8 cellular contexts compared by ENCODE assay signal in genomic region chr15:39172380-39173281, GRCh38.
DNase-seq lines count a peak whose midpoint lies in the region; ATAC-seq and TF ChIP-seq lines count a peak whose summit lies in the region.

No MANE protein-coding gene starts in this region.

- intact Hi-C loops in Calu3 (cut with micrococcal nuclease; ENCODE audit: unreplicated experiment) = loop anchor here (1.0 to 5.0 kb wide), 6 partner anchors 41 to 464 kb away; partner anchors contain the start of gene THBS1

- peak overlapping the region in 1 of 2 donors; percentile 7 for H3K4me3 ChIP-seq in foreskin fibroblast (ENCODE audit: low read depth in 1 of 2, low read length in 2 of 2)
- peak overlapping the region; percentile 46 for H3K4me3 ChIP-seq in osteoblast (ENCODE audit: insufficient read depth, low read length)

- no TSS peak for BruUV-seq in Calu3 (replicated peaks; lab: Mats Ljungman, UMichigan)

- H3K79me2 ChIP-seq in osteoblast (ENCODE audit: insufficient read depth, low read length) = no peaks in the 10 kb centered on the region

- DNase-seq in Calu3 (peak; percentile 57), RWPE1 (ENCODE audit: low spot score) (no peak), foreskin fibroblast (peak; percentile 38 to 52), osteoblast (ENCODE audit: insufficient read length, low spot score, missing footprints) (peak; percentile 58)

- no peaks in the 10 kb centered on the region for H3K27me3 ChIP-seq in osteoblast (ENCODE audit: insufficient read depth, low read length)

- CTCF ChIA-PET in Calu3 (lab: Charles Lee) = interaction anchor here (0.5 to 2.2 kb wide), 8 partner anchors 9 to 410 kb away, joined by 3 to 37 read pairs (median 6); partner anchors contain the start of gene THBS1
- CTCF ChIA-PET in RWPE1 (lab: Yijun Ruan, JAX) = interaction anchor here (0.6 to 3.0 kb wide), 12 partner anchors 19 to 584 kb away, joined by 3 to 47 read pairs (median 4); partner anchors contain the start of gene THBS1

- H4K20me1 ChIP-seq in osteoblast (ENCODE audit: insufficient read depth, low read length) = no peaks in the 10 kb centered on the region

- H3K27ac ChIP-seq in RWPE1 (peak overlapping the region; percentile 68), osteoblast (ENCODE audit: low read depth, low read length) (peak overlapping the region; percentile 93)

- H3K9me3 ChIP-seq in osteoblast (ENCODE audit: low read depth, low read length) = no peaks in the 10 kb centered on the region

- no peak overlapping the region for H2AFZ ChIP-seq in osteoblast (ENCODE audit: low read length)

- ATAC-seq in HG03039 (IDR thresholded peaks at IDR 0.05; ENCODE audit: unreplicated experiment) (no peak), HG03460 (IDR thresholded peaks at IDR 0.05; ENCODE audit: unreplicated experiment) (no peak), GM21390 (IDR thresholded peaks at IDR 0.05; ENCODE audit: unreplicated experiment) (no peak), HG03565 (IDR thresholded peaks at IDR 0.05; ENCODE audit: unreplicated experiment) (no peak)

- TF ChIP-seq CTCF in Calu3 (IDR thresholded peaks at IDR 0.05; ENCODE audit: unreplicated experiment) (no peak), RWPE1 (conservative IDR thresholded peaks at IDR 0.05; ENCODE audit: low read depth) (no peak), foreskin fibroblast (IDR thresholded peaks at IDR 0.05; ENCODE audit: low read depth, low read length) (no peak), osteoblast (IDR thresholded peaks at IDR 0.05; ENCODE audit: extremely low read depth, low read depth, low read length) (no peak)

- H3K9me3 Mint-ChIP-seq in Calu3 (ENCODE audit: low read depth, unreplicated experiment) = peaks cover 3% of the 10 kb centered on the region

- POLR2A ChIA-PET in RWPE1 (lab: Yijun Ruan, JAX; ENCODE audit: low non-redundant PET) = interaction anchor here (1.3 kb wide), 1 partner anchor 408 kb away, joined by 9 read pairs; the partner anchor contains the start of gene THBS1

- no peaks in the 10 kb centered on the region for H3K36me3 ChIP-seq in osteoblast (ENCODE audit: insufficient read depth, low read length)

- peaks cover 33% of the 10 kb centered on the region for H3K4me1 Mint-ChIP-seq in Calu3 (ENCODE audit: low read depth, unreplicated experiment)

- H3K36me3 Mint-ChIP-seq in Calu3 (ENCODE audit: insufficient read depth, unreplicated experiment) = peaks cover 5% of the 10 kb centered on the region

- H3K27me3 Mint-ChIP-seq in Calu3 (ENCODE audit: unreplicated experiment) = no peaks in the 10 kb centered on the region

- peak overlapping the region; percentile 69 for H3K4me2 ChIP-seq in osteoblast (ENCODE audit: insufficient read depth, low read length)

- H3K4me3 Mint-ChIP-seq in Calu3 (ENCODE audit: low read depth, unreplicated experiment) = peak overlapping the region; percentile 74

- H3K4me1 ChIP-seq in osteoblast (ENCODE audit: insufficient read depth, low read length) = peaks cover 31% of the 10 kb centered on the region

- peak overlapping the region; percentile 92 for H3K27ac Mint-ChIP-seq in Calu3 (ENCODE audit: unreplicated experiment)
